18 cellular contexts compared by ENCODE assay signal in genomic region chr2:96811916-96812315, GRCh38. TPM values are rescaled to one million over a fixed set of nuclear protein-coding genes. Genes with fewer than 3 reads are reported as not detected.
DNase-seq lines count a peak whose midpoint lies in the region; ATAC-seq and TF ChIP-seq lines count a peak whose summit lies in the region.
"Had no signal": no experiment of that assay in that cellular context is flagged by ENCODE, and none has a peak within 500 bp of the region (broad histone marks: within the 10 kb centered on the region; RNA-seq: fewer than 3 reads in every experiment).

No MANE protein-coding gene starts in this region.

- no peaks in the 10 kb centered on the region for H3K79me2 ChIP-seq in OCI-LY7 (ENCODE audit: insufficient read depth, low read depth, low read length)
- H3K79me2 ChIP-seq: hepatocyte had no signal

- H2AFZ ChIP-seq in OCI-LY7 (ENCODE audit: low read length): no peak overlapping the region
- H2AFZ ChIP-seq: hepatocyte had no signal

- no peaks in the 10 kb centered on the region for H4K20me1 ChIP-seq in OCI-LY7 (ENCODE audit: insufficient read depth, low read length)

- POLR2A ChIA-PET in OCI-LY7 (lab: Charles Lee): no interaction called here
- POLR2A ChIA-PET in GM10248 (lab: Yijun Ruan, JAX): no interaction called here

- no TSS peak for BruUV-seq in OCI-LY7 (replicated peaks; lab: Mats Ljungman, UMichigan)

- H3K4me1 ChIP-seq in OCI-LY7 (ENCODE audit: insufficient read depth, low read length, poor library complexity, severe bottlenecking): peaks cover 11% of the 10 kb centered on the region

- peak; percentile 59 for DNase-seq in AG20443 (ENCODE audit: low spot score)
- DNase-seq in coronary artery (ENCODE audit: low spot score): no peak
- peak; percentile 85 for DNase-seq in left ventricle myocardium superior
- no peak for DNase-seq in OCI-LY7 (ENCODE audit: low spot score)
- DNase-seq in GM10248 (ENCODE audit: extremely low spot score): no peak
- DNase-seq: Calu3; GF-D8; H7; kidney glomerular epithelial cell; mucosa of descending colon; NCI-H146; NK-92 treated with Interleukin-12 subunit alpha and Interleukin-12 subunit beta, amount 100 ng/mL, for 24 hours; occipital lobe; upper lobe of right lung had no signal

- CTCF ChIA-PET in OCI-LY7 (lab: Charles Lee; ENCODE audit: unreplicated experiment) (no interaction called here), GM10248 (lab: Yijun Ruan, JAX) (interaction anchor here (1.4 to 6.8 kb wide), 5 partner anchors 27 to 57 kb away, joined by 3 to 41 read pairs (median 3); partner anchors contain the start of genes ANKRD39 and CNNM4)

- H3K36me3 ChIP-seq in OCI-LY7 (ENCODE audit: insufficient read depth, low read length): no peaks in the 10 kb centered on the region

- H3K9me3 ChIP-seq in OCI-LY7 (ENCODE audit: low read length): no peaks in the 10 kb centered on the region
- H3K9me3 ChIP-seq: mucosa of descending colon, upper lobe of right lung had no signal

- TF ChIP-seq CTCF in coronary artery (IDR thresholded peaks at IDR 0.05): no peak
- TF ChIP-seq CTCF in OCI-LY7 (conservative IDR thresholded peaks at IDR 0.05; ENCODE audit: low read length): no peak
- TF ChIP-seq CTCF in GM10248 (IDR thresholded peaks at IDR 0.05; ENCODE audit: control extremely low read depth, extremely low read depth, low read depth, missing control alignments): no peak

- intact Hi-C loops in left ventricle myocardium superior (cut with micrococcal nuclease) (no loop called here), OCI-LY7 (cut with micrococcal nuclease; ENCODE audit: unreplicated experiment) (no loop called here)

- ATAC-seq in left ventricle myocardium superior (peak; percentile 47), HG02870 (IDR thresholded peaks at IDR 0.05; ENCODE audit: unreplicated experiment) (no peak)
- ATAC-seq: mucosa of descending colon; stimulated activated effector memory CD8-positive, alpha-beta T cell treated with anti-CD3 and anti-CD28 coated beads, Interleukin-12 subunit alpha, Interleukin-12 subunit beta, amount 100 ng/mL, for 72 hours; upper lobe of right lung; WTC11 had no signal

- no peak overlapping the region for H3K4me2 ChIP-seq in OCI-LY7 (ENCODE audit: low read length)
- H3K4me2 ChIP-seq: hepatocyte had no signal

- H3K27ac ChIP-seq in coronary artery (peak overlapping the region; percentile 41 to 42), OCI-LY7 (ENCODE audit: low read depth, low read length, poor library complexity, severe bottlenecking) (no peak overlapping the region)
- H3K27ac ChIP-seq: hepatocyte, upper lobe of right lung had no signal

- H3K4me3 ChIP-seq in coronary artery: no peak overlapping the region
- no peak overlapping the region for H3K4me3 ChIP-seq in OCI-LY7 (ENCODE audit: low read depth, low read length, poor library complexity, severe bottlenecking)
- H3K4me3 ChIP-seq: hepatocyte, mucosa of descending colon, upper lobe of right lung had no signal

- H3K9me2 ChIP-seq in OCI-LY7 (ENCODE audit: insufficient read depth, low read length): no peaks in the 10 kb centered on the region

RNA-seq across cellular contexts. Expression of gene CNNM3, which starts 4.2 kb away (rescaled TPM):
- total RNA-seq in left ventricle myocardium superior (16.8 TPM), OCI-LY7 (2022) (18.2 and 18.6 TPM in 2 replicates)
- total RNA-seq in OCI-LY7 (2014; rRNA removed; shearing (Covaris generic)): 9.1 and 13.5 TPM in 2 replicates

RNA-seq across cellular contexts. Expression of gene ANKRD23, which starts 31.9 kb away (rescaled TPM):
- total RNA-seq in left ventricle myocardium superior (5.5 TPM), OCI-LY7 (2022) (6.7 and 6.9 TPM in 2 replicates)
- total RNA-seq in OCI-LY7 (2014; rRNA removed; shearing (Covaris generic)): 6.4 and 6.5 TPM in 2 replicates

RNA-seq across cellular contexts. Expression of gene ANKRD39, which starts 45.9 kb away (rescaled TPM):
- total RNA-seq in left ventricle myocardium superior: 16.1 TPM
- total RNA-seq in OCI-LY7 (2014; rRNA removed; shearing (Covaris generic)): 16.0 and 24.1 TPM in 2 replicates
- 20.7 and 22.2 TPM in 2 replicates for total RNA-seq in OCI-LY7 (2022)

RNA-seq across cellular contexts. Expression of gene CNNM4, which starts 51.2 kb away (rescaled TPM):
- total RNA-seq in left ventricle myocardium superior: 30.8 TPM
- total RNA-seq in OCI-LY7 (2014; rRNA removed; shearing (Covaris generic)): 5.1 and 5.4 TPM in 2 replicates
- 5.9 and 6.4 TPM in 2 replicates for total RNA-seq in OCI-LY7 (2022)

RNA-seq across cellular contexts. Expression of gene SEMA4C, which starts 58.0 kb away (rescaled TPM):
- total RNA-seq in left ventricle myocardium superior (17.0 TPM), OCI-LY7 (2022) (0.19 TPM in 1 of 2 replicates, not detected in the other)
- 0.06 TPM in 1 of 2 replicates, not detected in the other for total RNA-seq in OCI-LY7 (2014; rRNA removed; shearing (Covaris generic))

Comparison
In these comparisons a context has a peak if more than half of its experiments do, and no peak if none do; other contexts are left out.
1. DNase-seq: peak in AG20443 (single experiment) and left ventricle myocardium superior (single experiment); none in coronary artery (single experiment), OCI-LY7 (single experiment) and GM10248 (single experiment).